Comparison of ENCODE assay signal across 1 cellular context in genomic region chr1:228918335-228918734, GRCh38.
TF ChIP-seq lines count a peak whose summit lies in the region.

No MANE protein-coding gene starts in this region.

TF ChIP-seq in HepG2, 621 proteins besides CTCF, POLR2A, EP300 and RAD21 (continued from another document and continues in another):
- TF ChIP-seq, protein P1, sequence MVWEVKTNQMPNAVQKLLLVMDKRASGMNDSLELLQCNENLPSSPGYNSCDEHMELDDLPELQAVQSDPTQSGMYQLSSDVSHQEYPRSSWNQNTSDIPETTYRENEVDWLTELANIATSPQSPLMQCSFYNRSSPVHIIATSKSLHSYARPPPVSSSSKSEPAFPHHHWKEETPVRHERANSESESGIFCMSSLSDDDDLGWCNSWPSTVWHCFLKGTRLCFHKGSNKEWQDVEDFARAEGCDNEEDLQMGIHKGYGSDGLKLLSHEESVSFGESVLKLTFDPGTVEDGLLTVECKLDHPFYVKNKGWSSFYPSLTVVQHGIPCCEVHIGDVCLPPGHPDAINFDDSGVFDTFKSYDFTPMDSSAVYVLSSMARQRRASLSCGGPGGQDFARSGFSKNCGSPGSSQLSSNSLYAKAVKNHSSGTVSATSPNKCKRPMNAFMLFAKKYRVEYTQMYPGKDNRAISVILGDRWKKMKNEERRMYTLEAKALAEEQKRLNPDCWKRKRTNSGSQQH (CRISPR knock-in tag; IDR thresholded peaks at IDR 0.05; ENCODE audit: low read depth): no peak
- TF ChIP-seq ZBTB46 (CRISPR knock-in tag; IDR thresholded peaks at IDR 0.05; ENCODE audit: borderline replicate concordance) (no peak), ZNF850 (CRISPR knock-in tag; conservative IDR thresholded peaks at IDR 0.05) (no peak), ZNF101 (CRISPR knock-in tag; IDR thresholded peaks at IDR 0.05; ENCODE audit: borderline replicate concordance, low read depth) (no peak), ZNF354B (CRISPR knock-in tag; IDR thresholded peaks at IDR 0.05) (no peak), HNRNPH1 (optimal IDR thresholded peaks at IDR 0.05; ENCODE audit: low read depth, low read length) (no peak), ZMYM2 (CRISPR knock-in tag; IDR thresholded peaks at IDR 0.05) (no peak), GATAD2A (CRISPR knock-in tag; IDR thresholded peaks at IDR 0.05) (no peak; the same call in 1 of the 2 replicates), ELF1 (CRISPR knock-in tag; IDR thresholded peaks at IDR 0.05) (no peak), SOX13 (IDR thresholded peaks at IDR 0.05) (no peak), SOX13 (CRISPR knock-in tag; conservative IDR thresholded peaks at IDR 0.05 in 1 of 2, IDR thresholded peaks at IDR 0.05 in 1 of 2) (peak in 1 of 2 experiments; percentile 24; a peak in 1 of 4 replicates), ZNF737 (CRISPR knock-in tag; IDR thresholded peaks at IDR 0.05; ENCODE audit: borderline replicate concordance) (no peak), ATAD3A (CRISPR knock-in tag; IDR thresholded peaks at IDR 0.05) (no peak), STAG1 (CRISPR knock-in tag; IDR thresholded peaks at IDR 0.05) (peak; percentile 66), RFXAP (CRISPR knock-in tag; IDR thresholded peaks at IDR 0.05; ENCODE audit: borderline replicate concordance) (no peak), ZNF749 (CRISPR knock-in tag; IDR thresholded peaks at IDR 0.05; ENCODE audit: borderline replicate concordance) (no peak), SIN3B (IDR thresholded peaks at IDR 0.05; ENCODE audit: low read length) (no peak), RARG (CRISPR knock-in tag; IDR thresholded peaks at IDR 0.05; ENCODE audit: low read depth) (no peak), ZNF33A (CRISPR knock-in tag; IDR thresholded peaks at IDR 0.05; ENCODE audit: borderline replicate concordance) (no peak), KDM5A (IDR thresholded peaks at IDR 0.05; ENCODE audit: borderline replicate concordance, low read length) (no peak), HMG20A (CRISPR knock-in tag; IDR thresholded peaks at IDR 0.05; ENCODE audit: borderline replicate concordance) (no peak), ISL2 (CRISPR knock-in tag; IDR thresholded peaks at IDR 0.05) (no peak), SP1 (IDR thresholded peaks at IDR 0.05) (no peak), SP1 (CRISPR knock-in tag; IDR thresholded peaks at IDR 0.05) (no peak), ZNF337 (CRISPR knock-in tag; IDR thresholded peaks at IDR 0.05; ENCODE audit: borderline replicate concordance, low read depth) (no peak), ZSCAN25 (CRISPR knock-in tag; IDR thresholded peaks at IDR 0.05) (no peak), NRL (CRISPR knock-in tag; IDR thresholded peaks at IDR 0.05; ENCODE audit: borderline replicate concordance) (no peak), MAF1 (CRISPR knock-in tag; IDR thresholded peaks at IDR 0.05; ENCODE audit: borderline replicate concordance) (no peak), ZNF484 (CRISPR knock-in tag; IDR thresholded peaks at IDR 0.05; ENCODE audit: borderline replicate concordance, low read depth) (no peak), ZNF451 (CRISPR knock-in tag; IDR thresholded peaks at IDR 0.05) (no peak), ZNF549 (CRISPR knock-in tag; IDR thresholded peaks at IDR 0.05) (no peak), KLF11 (CRISPR knock-in tag; IDR thresholded peaks at IDR 0.05) (no peak), DMTF1 (CRISPR knock-in tag; IDR thresholded peaks at IDR 0.05) (no peak), PITX1 (CRISPR knock-in tag; IDR thresholded peaks at IDR 0.05) (peak; percentile 49; the same call in 1 of the 2 replicates), SRSF4 (IDR thresholded peaks at IDR 0.05; ENCODE audit: low read depth, low read length, poor library complexity, severe bottlenecking) (no peak)
- TF ChIP-seq, protein P2, sequence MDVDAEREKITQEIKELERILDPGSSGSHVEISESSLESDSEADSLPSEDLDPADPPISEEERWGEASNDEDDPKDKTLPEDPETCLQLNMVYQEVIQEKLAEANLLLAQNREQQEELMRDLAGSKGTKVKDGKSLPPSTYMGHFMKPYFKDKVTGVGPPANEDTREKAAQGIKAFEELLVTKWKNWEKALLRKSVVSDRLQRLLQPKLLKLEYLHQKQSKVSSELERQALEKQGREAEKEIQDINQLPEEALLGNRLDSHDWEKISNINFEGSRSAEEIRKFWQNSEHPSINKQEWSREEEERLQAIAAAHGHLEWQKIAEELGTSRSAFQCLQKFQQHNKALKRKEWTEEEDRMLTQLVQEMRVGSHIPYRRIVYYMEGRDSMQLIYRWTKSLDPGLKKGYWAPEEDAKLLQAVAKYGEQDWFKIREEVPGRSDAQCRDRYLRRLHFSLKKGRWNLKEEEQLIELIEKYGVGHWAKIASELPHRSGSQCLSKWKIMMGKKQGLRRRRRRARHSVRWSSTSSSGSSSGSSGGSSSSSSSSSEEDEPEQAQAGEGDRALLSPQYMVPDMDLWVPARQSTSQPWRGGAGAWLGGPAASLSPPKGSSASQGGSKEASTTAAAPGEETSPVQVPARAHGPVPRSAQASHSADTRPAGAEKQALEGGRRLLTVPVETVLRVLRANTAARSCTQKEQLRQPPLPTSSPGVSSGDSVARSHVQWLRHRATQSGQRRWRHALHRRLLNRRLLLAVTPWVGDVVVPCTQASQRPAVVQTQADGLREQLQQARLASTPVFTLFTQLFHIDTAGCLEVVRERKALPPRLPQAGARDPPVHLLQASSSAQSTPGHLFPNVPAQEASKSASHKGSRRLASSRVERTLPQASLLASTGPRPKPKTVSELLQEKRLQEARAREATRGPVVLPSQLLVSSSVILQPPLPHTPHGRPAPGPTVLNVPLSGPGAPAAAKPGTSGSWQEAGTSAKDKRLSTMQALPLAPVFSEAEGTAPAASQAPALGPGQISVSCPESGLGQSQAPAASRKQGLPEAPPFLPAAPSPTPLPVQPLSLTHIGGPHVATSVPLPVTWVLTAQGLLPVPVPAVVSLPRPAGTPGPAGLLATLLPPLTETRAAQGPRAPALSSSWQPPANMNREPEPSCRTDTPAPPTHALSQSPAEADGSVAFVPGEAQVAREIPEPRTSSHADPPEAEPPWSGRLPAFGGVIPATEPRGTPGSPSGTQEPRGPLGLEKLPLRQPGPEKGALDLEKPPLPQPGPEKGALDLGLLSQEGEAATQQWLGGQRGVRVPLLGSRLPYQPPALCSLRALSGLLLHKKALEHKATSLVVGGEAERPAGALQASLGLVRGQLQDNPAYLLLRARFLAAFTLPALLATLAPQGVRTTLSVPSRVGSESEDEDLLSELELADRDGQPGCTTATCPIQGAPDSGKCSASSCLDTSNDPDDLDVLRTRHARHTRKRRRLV (CRISPR knock-in tag; IDR thresholded peaks at IDR 0.05): no peak
- TF ChIP-seq, protein P3, sequence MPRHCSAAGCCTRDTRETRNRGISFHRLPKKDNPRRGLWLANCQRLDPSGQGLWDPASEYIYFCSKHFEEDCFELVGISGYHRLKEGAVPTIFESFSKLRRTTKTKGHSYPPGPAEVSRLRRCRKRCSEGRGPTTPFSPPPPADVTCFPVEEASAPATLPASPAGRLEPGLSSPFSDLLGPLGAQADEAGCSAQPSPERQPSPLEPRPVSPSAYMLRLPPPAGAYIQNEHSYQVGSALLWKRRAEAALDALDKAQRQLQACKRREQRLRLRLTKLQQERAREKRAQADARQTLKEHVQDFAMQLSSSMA (CRISPR knock-in tag; IDR thresholded peaks at IDR 0.05): no peak
- TF ChIP-seq, protein P4, sequence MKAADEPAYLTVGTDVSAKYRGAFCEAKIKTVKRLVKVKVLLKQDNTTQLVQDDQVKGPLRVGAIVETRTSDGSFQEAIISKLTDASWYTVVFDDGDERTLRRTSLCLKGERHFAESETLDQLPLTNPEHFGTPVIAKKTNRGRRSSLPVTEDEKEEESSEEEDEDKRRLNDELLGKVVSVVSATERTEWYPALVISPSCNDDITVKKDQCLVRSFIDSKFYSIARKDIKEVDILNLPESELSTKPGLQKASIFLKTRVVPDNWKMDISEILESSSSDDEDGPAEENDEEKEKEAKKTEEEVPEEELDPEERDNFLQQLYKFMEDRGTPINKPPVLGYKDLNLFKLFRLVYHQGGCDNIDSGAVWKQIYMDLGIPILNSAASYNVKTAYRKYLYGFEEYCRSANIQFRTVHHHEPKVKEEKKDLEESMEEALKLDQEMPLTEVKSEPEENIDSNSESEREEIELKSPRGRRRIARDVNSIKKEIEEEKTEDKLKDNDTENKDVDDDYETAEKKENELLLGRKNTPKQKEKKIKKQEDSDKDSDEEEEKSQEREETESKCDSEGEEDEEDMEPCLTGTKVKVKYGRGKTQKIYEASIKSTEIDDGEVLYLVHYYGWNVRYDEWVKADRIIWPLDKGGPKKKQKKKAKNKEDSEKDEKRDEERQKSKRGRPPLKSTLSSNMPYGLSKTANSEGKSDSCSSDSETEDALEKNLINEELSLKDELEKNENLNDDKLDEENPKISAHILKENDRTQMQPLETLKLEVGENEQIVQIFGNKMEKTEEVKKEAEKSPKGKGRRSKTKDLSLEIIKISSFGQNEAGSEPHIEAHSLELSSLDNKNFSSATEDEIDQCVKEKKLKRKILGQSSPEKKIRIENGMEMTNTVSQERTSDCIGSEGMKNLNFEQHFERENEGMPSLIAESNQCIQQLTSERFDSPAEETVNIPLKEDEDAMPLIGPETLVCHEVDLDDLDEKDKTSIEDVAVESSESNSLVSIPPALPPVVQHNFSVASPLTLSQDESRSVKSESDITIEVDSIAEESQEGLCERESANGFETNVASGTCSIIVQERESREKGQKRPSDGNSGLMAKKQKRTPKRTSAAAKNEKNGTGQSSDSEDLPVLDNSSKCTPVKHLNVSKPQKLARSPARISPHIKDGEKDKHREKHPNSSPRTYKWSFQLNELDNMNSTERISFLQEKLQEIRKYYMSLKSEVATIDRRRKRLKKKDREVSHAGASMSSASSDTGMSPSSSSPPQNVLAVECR (CRISPR knock-in tag; IDR thresholded peaks at IDR 0.05; ENCODE audit: borderline replicate concordance): peak; percentile 28; the same call in 1 of the 2 replicates
- TF ChIP-seq, protein P5, sequence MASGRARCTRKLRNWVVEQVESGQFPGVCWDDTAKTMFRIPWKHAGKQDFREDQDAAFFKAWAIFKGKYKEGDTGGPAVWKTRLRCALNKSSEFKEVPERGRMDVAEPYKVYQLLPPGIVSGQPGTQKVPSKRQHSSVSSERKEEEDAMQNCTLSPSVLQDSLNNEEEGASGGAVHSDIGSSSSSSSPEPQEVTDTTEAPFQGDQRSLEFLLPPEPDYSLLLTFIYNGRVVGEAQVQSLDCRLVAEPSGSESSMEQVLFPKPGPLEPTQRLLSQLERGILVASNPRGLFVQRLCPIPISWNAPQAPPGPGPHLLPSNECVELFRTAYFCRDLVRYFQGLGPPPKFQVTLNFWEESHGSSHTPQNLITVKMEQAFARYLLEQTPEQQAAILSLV (CRISPR knock-in tag; IDR thresholded peaks at IDR 0.05; ENCODE audit: borderline replicate concordance): no peak
- TF ChIP-seq, protein P6, sequence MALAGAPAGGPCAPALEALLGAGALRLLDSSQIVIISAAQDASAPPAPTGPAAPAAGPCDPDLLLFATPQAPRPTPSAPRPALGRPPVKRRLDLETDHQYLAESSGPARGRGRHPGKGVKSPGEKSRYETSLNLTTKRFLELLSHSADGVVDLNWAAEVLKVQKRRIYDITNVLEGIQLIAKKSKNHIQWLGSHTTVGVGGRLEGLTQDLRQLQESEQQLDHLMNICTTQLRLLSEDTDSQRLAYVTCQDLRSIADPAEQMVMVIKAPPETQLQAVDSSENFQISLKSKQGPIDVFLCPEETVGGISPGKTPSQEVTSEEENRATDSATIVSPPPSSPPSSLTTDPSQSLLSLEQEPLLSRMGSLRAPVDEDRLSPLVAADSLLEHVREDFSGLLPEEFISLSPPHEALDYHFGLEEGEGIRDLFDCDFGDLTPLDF (CRISPR knock-in tag; IDR thresholded peaks at IDR 0.05): no peak
- TF ChIP-seq, protein P7, sequence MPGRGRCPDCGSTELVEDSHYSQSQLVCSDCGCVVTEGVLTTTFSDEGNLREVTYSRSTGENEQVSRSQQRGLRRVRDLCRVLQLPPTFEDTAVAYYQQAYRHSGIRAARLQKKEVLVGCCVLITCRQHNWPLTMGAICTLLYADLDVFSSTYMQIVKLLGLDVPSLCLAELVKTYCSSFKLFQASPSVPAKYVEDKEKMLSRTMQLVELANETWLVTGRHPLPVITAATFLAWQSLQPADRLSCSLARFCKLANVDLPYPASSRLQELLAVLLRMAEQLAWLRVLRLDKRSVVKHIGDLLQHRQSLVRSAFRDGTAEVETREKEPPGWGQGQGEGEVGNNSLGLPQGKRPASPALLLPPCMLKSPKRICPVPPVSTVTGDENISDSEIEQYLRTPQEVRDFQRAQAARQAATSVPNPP (CRISPR knock-in tag; IDR thresholded peaks at IDR 0.05): no peak
- TF ChIP-seq, protein P8, sequence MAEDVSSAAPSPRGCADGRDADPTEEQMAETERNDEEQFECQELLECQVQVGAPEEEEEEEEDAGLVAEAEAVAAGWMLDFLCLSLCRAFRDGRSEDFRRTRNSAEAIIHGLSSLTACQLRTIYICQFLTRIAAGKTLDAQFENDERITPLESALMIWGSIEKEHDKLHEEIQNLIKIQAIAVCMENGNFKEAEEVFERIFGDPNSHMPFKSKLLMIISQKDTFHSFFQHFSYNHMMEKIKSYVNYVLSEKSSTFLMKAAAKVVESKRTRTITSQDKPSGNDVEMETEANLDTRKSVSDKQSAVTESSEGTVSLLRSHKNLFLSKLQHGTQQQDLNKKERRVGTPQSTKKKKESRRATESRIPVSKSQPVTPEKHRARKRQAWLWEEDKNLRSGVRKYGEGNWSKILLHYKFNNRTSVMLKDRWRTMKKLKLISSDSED (CRISPR knock-in tag; IDR thresholded peaks at IDR 0.05): no peak
